Comparison of ENCODE assay signal across 1 cellular context in the genomic region with DNA sequence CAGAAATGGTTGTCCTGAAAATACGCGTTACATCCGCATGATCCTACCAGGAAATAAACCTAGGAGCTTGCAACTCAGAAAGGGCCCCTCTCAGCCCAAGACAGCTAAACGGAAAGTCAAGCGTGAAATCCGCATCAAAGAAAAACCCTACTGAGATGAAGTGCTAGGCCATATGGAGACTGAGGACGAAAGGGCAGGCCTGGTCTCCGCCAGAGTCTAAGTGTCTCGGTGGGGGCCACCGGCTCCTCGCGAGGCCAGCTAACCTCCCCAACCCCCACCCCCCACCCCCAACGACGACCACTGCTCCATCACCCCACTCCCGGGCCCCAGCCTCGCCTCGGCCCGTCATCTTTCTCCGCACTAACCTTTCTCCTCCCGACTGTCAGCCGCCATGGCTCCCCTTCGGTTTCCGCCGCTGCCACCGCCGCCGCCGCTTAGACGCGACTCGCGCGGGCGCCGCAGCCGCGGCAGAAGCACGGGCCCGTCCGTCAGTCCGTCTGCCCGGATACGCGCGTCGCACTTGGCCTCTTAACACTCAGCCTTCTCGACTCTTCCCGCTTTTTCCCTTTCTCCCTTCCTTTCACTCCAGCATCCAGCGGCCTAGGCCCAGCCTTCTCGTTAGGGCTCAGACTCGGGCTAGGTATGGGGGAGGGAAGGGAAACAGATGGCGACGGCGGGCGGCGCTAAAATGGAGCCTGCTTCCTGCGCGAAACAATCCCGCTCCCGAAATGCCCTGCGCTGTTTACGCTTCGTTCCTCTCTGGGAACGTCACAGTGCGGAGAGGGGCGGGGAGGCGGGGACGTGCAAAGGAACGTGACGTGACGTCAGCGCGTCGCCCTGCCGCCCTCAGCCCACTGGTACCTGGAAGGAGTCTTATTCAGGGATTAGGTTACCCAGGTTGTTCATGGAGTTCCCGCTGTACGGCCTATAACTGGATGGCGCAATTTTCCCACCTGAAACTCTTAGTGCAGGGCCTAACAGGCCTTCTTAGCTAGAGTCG.
TF ChIP-seq lines count a peak whose summit lies in the region.

A gene (minus strand): TSS at position 730 of the 1,000 bp plus-strand sequence. CDS start 337 bp downstream, at position 393.

TF ChIP-seq in HepG2, 621 proteins besides CTCF, POLR2A, EP300 and RAD21 (continued from another document and continues in another):
- TF ChIP-seq, protein P1, sequence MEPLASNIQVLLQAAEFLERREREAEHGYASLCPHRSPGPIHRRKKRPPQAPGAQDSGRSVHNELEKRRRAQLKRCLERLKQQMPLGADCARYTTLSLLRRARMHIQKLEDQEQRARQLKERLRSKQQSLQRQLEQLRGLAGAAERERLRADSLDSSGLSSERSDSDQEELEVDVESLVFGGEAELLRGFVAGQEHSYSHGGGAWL (CRISPR knock-in tag; IDR thresholded peaks at IDR 0.05), result no peak; the same call in 1 of the 2 replicates
- no peak for TF ChIP-seq HNF4A (CRISPR knock-in tag; IDR thresholded peaks at IDR 0.05)
- no peak for TF ChIP-seq ZNF839 (CRISPR knock-in tag; IDR thresholded peaks at IDR 0.05; ENCODE audit: borderline replicate concordance)
- TF ChIP-seq SRSF9 (IDR thresholded peaks at IDR 0.05; ENCODE audit: borderline replicate concordance, insufficient read depth, low read depth, low read length, poor library complexity, severe bottlenecking), result no peak
- TF ChIP-seq HDAC1 (CRISPR knock-in tag; IDR thresholded peaks at IDR 0.05), result peak; percentile 70; the same call in 1 of the 2 replicates
- no peak for TF ChIP-seq SYNCRIP (IDR thresholded peaks at IDR 0.05; ENCODE audit: insufficient read depth, low read depth, low read length)
- TF ChIP-seq KLF9 (CRISPR knock-in tag; IDR thresholded peaks at IDR 0.05; ENCODE audit: low read depth), result peak; percentile 79
- TF ChIP-seq SMARCC2 (IDR thresholded peaks at IDR 0.05), result no peak
- peak; percentile 76; the same call in 1 of the 2 replicates for TF ChIP-seq KDM5B (CRISPR knock-in tag; IDR thresholded peaks at IDR 0.05; ENCODE audit: borderline replicate concordance)
- TF ChIP-seq, protein P2, sequence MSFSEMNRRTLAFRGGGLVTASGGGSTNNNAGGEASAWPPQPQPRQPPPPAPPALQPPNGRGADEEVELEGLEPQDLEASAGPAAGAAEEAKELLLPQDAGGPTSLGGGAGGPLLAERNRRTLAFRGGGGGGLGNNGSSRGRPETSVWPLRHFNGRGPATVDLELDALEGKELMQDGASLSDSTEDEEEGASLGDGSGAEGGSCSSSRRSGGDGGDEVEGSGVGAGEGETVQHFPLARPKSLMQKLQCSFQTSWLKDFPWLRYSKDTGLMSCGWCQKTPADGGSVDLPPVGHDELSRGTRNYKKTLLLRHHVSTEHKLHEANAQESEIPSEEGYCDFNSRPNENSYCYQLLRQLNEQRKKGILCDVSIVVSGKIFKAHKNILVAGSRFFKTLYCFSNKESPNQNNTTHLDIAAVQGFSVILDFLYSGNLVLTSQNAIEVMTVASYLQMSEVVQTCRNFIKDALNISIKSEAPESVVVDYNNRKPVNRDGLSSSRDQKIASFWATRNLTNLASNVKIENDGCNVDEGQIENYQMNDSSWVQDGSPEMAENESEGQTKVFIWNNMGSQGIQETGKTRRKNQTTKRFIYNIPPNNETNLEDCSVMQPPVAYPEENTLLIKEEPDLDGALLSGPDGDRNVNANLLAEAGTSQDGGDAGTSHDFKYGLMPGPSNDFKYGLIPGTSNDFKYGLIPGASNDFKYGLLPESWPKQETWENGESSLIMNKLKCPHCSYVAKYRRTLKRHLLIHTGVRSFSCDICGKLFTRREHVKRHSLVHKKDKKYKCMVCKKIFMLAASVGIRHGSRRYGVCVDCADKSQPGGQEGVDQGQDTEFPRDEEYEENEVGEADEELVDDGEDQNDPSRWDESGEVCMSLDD (CRISPR knock-in tag; IDR thresholded peaks at IDR 0.05; ENCODE audit: borderline replicate concordance), result no peak
- 0 out of 2 replicates have a peak, but pooled peaks have one; percentile 76 for TF ChIP-seq CHCHD3 (CRISPR knock-in tag; IDR thresholded peaks at IDR 0.05)
- peak; percentile 93 for TF ChIP-seq ZNF143 (CRISPR knock-in tag; IDR thresholded peaks at IDR 0.05)
- no peak; the same call in 1 of the 2 replicates for TF ChIP-seq KDM3A (CRISPR knock-in tag; IDR thresholded peaks at IDR 0.05; ENCODE audit: low read depth)
- peak; percentile 70; the same call in 1 of the 2 replicates for TF ChIP-seq ZNF230 (CRISPR knock-in tag; IDR thresholded peaks at IDR 0.05)
- peak; percentile 53; the same call in 1 of the 2 replicates for TF ChIP-seq ZNF317 (CRISPR knock-in tag; IDR thresholded peaks at IDR 0.05)
- peak; percentile 90 for TF ChIP-seq KMT2A (CRISPR knock-in tag; IDR thresholded peaks at IDR 0.05)
- TF ChIP-seq ZNF782 (CRISPR knock-in tag; IDR thresholded peaks at IDR 0.05; ENCODE audit: borderline replicate concordance), result peak; percentile 51; the same call in 1 of the 2 replicates
- TF ChIP-seq, protein P3, sequence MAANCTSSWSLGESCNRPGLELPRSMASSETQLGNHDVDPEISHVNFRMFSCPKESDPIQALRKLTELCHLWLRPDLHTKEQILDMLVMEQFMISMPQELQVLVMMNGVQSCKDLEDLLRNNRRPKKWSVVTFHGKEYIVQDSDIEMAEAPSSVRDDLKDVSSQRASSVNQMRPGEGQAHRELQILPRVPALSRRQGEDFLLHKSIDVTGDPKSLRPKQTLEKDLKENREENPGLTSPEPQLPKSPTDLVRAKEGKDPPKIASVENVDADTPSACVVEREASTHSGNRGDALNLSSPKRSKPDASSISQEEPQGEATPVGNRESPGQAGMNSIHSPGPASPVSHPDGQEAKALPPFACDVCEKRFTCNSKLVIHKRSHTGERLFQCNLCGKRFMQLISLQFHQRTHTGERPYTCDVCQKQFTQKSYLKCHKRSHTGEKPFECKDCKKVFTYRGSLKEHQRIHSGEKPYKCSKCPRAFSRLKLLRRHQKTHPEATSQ (CRISPR knock-in tag; IDR thresholded peaks at IDR 0.05; ENCODE audit: borderline replicate concordance), result peak; percentile 73; the same call in 1 of the 2 replicates
- TF ChIP-seq ZSCAN20 (CRISPR knock-in tag; IDR thresholded peaks at IDR 0.05; ENCODE audit: borderline replicate concordance), result peak; percentile 22; the same call in 1 of the 2 replicates
- no peak for TF ChIP-seq ZNF256 (CRISPR knock-in tag; conservative IDR thresholded peaks at IDR 0.05)
- TF ChIP-seq, protein P4, sequence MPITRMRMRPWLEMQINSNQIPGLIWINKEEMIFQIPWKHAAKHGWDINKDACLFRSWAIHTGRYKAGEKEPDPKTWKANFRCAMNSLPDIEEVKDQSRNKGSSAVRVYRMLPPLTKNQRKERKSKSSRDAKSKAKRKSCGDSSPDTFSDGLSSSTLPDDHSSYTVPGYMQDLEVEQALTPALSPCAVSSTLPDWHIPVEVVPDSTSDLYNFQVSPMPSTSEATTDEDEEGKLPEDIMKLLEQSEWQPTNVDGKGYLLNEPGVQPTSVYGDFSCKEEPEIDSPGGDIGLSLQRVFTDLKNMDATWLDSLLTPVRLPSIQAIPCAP (CRISPR knock-in tag; IDR thresholded peaks at IDR 0.05; ENCODE audit: low read depth), result 0 out of 2 replicates have a peak, but pooled peaks have one; percentile 79
- no peak for TF ChIP-seq SOX6 (IDR thresholded peaks at IDR 0.05)
- TF ChIP-seq SOX6 (CRISPR knock-in tag; IDR thresholded peaks at IDR 0.05), result peak; percentile 84
- no peak for TF ChIP-seq ZNF260 (CRISPR knock-in tag; IDR thresholded peaks at IDR 0.05; ENCODE audit: borderline replicate concordance, low read depth)
- TF ChIP-seq ZEB1 (IDR thresholded peaks at IDR 0.05; ENCODE audit: insufficient replicate concordance, low read depth), result no peak
- TF ChIP-seq ZNF124 (CRISPR knock-in tag; IDR thresholded peaks at IDR 0.05), result no peak; the same call in none of the 2 replicates
- no peak; the same call in 1 of the 2 replicates for TF ChIP-seq JUNB (CRISPR knock-in tag; IDR thresholded peaks at IDR 0.05; ENCODE audit: borderline replicate concordance)
- TF ChIP-seq SAP130 (CRISPR knock-in tag; IDR thresholded peaks at IDR 0.05; ENCODE audit: low read depth), result peak; percentile 90
- no peak for TF ChIP-seq ZNF382 (CRISPR knock-in tag; IDR thresholded peaks at IDR 0.05; ENCODE audit: borderline replicate concordance)
- TF ChIP-seq HNRNPUL1 (IDR thresholded peaks at IDR 0.05; ENCODE audit: low read depth, low read length), result no peak
- TF ChIP-seq MZF1 (CRISPR knock-in tag; IDR thresholded peaks at IDR 0.05; ENCODE audit: borderline replicate concordance), result no peak
- TF ChIP-seq, protein P5, sequence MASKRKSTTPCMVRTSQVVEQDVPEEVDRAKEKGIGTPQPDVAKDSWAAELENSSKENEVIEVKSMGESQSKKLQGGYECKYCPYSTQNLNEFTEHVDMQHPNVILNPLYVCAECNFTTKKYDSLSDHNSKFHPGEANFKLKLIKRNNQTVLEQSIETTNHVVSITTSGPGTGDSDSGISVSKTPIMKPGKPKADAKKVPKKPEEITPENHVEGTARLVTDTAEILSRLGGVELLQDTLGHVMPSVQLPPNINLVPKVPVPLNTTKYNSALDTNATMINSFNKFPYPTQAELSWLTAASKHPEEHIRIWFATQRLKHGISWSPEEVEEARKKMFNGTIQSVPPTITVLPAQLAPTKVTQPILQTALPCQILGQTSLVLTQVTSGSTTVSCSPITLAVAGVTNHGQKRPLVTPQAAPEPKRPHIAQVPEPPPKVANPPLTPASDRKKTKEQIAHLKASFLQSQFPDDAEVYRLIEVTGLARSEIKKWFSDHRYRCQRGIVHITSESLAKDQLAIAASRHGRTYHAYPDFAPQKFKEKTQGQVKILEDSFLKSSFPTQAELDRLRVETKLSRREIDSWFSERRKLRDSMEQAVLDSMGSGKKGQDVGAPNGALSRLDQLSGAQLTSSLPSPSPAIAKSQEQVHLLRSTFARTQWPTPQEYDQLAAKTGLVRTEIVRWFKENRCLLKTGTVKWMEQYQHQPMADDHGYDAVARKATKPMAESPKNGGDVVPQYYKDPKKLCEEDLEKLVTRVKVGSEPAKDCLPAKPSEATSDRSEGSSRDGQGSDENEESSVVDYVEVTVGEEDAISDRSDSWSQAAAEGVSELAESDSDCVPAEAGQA (IDR thresholded peaks at IDR 0.05; ENCODE audit: low read depth), result peak; percentile 97
- TF ChIP-seq, protein P5 (CRISPR knock-in tag; IDR thresholded peaks at IDR 0.05; ENCODE audit: borderline replicate concordance), result no peak
- TF ChIP-seq ZFAT (CRISPR knock-in tag; conservative IDR thresholded peaks at IDR 0.05), result no peak
- no peak; the same call in 1 of the 2 replicates for TF ChIP-seq NR1H2 (CRISPR knock-in tag; IDR thresholded peaks at IDR 0.05; ENCODE audit: borderline replicate concordance, low read depth)
- no peak for TF ChIP-seq NCOR1 (IDR thresholded peaks at IDR 0.05; ENCODE audit: borderline replicate concordance, low read length)
- TF ChIP-seq, protein P6, sequence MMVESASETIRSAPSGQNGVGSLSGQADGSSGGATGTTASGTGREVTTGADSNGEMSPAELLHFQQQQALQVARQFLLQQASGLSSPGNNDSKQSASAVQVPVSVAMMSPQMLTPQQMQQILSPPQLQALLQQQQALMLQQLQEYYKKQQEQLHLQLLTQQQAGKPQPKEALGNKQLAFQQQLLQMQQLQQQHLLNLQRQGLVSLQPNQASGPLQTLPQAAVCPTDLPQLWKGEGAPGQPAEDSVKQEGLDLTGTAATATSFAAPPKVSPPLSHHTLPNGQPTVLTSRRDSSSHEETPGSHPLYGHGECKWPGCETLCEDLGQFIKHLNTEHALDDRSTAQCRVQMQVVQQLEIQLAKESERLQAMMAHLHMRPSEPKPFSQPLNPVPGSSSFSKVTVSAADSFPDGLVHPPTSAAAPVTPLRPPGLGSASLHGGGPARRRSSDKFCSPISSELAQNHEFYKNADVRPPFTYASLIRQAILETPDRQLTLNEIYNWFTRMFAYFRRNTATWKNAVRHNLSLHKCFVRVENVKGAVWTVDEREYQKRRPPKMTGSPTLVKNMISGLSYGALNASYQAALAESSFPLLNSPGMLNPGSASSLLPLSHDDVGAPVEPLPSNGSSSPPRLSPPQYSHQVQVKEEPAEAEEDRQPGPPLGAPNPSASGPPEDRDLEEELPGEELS (CRISPR knock-in tag; IDR thresholded peaks at IDR 0.05), result peak; percentile 81
- TF ChIP-seq, protein P7, sequence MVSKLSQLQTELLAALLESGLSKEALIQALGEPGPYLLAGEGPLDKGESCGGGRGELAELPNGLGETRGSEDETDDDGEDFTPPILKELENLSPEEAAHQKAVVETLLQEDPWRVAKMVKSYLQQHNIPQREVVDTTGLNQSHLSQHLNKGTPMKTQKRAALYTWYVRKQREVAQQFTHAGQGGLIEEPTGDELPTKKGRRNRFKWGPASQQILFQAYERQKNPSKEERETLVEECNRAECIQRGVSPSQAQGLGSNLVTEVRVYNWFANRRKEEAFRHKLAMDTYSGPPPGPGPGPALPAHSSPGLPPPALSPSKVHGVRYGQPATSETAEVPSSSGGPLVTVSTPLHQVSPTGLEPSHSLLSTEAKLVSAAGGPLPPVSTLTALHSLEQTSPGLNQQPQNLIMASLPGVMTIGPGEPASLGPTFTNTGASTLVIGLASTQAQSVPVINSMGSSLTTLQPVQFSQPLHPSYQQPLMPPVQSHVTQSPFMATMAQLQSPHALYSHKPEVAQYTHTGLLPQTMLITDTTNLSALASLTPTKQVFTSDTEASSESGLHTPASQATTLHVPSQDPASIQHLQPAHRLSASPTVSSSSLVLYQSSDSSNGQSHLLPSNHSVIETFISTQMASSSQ (IDR thresholded peaks at IDR 0.05; ENCODE audit: low read depth), result peak; percentile 41; the same call in 1 of the 2 replicates
- TF ChIP-seq, protein P7 (CRISPR knock-in tag; IDR thresholded peaks at IDR 0.05; ENCODE audit: borderline replicate concordance), result peak; percentile 76
- TF ChIP-seq RCOR2 (CRISPR knock-in tag; IDR thresholded peaks at IDR 0.05), result no peak
